In genomic region chrX:155048997-155049619, GRCh38 we compare ENCODE assay signal across 8 cellular contexts. TPM values are rescaled to one million over a fixed set of nuclear protein-coding genes. Genes with fewer than 3 reads are reported as not detected.
DNase-seq lines count a peak whose midpoint lies in the region; TF ChIP-seq lines count a peak whose summit lies in the region.

No MANE protein-coding gene starts in this region.

- no peaks in the 10 kb centered on the region for H3K9me3 Mint-ChIP-seq in activated T-cell treated with anti-CD3 and anti-CD28 coated beads, Interleukin-2, amount 50 U/mL, for 24 hours
- H3K9me3 Mint-ChIP-seq in progenitor cell of endocrine pancreas (ENCODE audit: low read depth) = peaks cover 19% of the 10 kb centered on the region

- no peaks in the 10 kb centered on the region for H3K9me3 ChIP-seq in cardiac muscle cell (ENCODE audit: low read depth)

- H3K27me3 Mint-ChIP-seq in activated T-cell treated with anti-CD3 and anti-CD28 coated beads, Interleukin-2, amount 50 U/mL, for 24 hours = peaks cover 18% of the 10 kb centered on the region
- H3K27me3 Mint-ChIP-seq in progenitor cell of endocrine pancreas = no peaks in the 10 kb centered on the region

- peak; percentile 67 to 74 for DNase-seq in cardiac muscle cell (ENCODE audit: low read depth in 1 of 2, low spot score in 1 of 2)
- DNase-seq in cardiac septum (ENCODE audit: low spot score) = no peak
- DNase-seq in NCI-H446 (lab: John Stamatoyannopoulos, UW) = peak; percentile 2 to 52
- peak; percentile 46 for DNase-seq in activated T-cell treated with anti-CD3 and anti-CD28 coated beads, Interleukin-2, amount 50 U/mL, for 24 hours
- DNase-seq in germinal center (ENCODE audit: low spot score) = peak; percentile 9
- peak; percentile 34 for DNase-seq in progenitor cell of endocrine pancreas (ENCODE audit: low spot score, unreplicated experiment)
- no peak for DNase-seq in NCI-H2029 (lab: John Stamatoyannopoulos, UW)
- DNase-seq in HPDE6-E6E7 (ENCODE audit: extremely low spot score) = no peak

- no peak overlapping the region for H3K27ac ChIP-seq in cardiac muscle cell

- H3K4me3 Mint-ChIP-seq in activated T-cell treated with anti-CD3 and anti-CD28 coated beads, Interleukin-2, amount 50 U/mL, for 24 hours = no peak overlapping the region
- no peak overlapping the region for H3K4me3 Mint-ChIP-seq in progenitor cell of endocrine pancreas (ENCODE audit: low read depth)

- no peak overlapping the region for H3K4me3 ChIP-seq in cardiac muscle cell

- peak overlapping the region; percentile 63 for H3K27ac Mint-ChIP-seq in activated T-cell treated with anti-CD3 and anti-CD28 coated beads, Interleukin-2, amount 50 U/mL, for 24 hours
- H3K27ac Mint-ChIP-seq in progenitor cell of endocrine pancreas = no peak overlapping the region

- intact Hi-C loops in cardiac septum (cut with DNase I) = no loop called here

- peaks cover 26% of the 10 kb centered on the region for H3K4me1 Mint-ChIP-seq in activated T-cell treated with anti-CD3 and anti-CD28 coated beads, Interleukin-2, amount 50 U/mL, for 24 hours (ENCODE audit: low read depth)
- no peaks in the 10 kb centered on the region for H3K4me1 Mint-ChIP-seq in progenitor cell of endocrine pancreas (ENCODE audit: low read depth)

- peak; percentile 66 for TF ChIP-seq CTCF in cardiac muscle cell (IDR thresholded peaks at IDR 0.05; ENCODE audit: low read depth, low read length)
- TF ChIP-seq CTCF in progenitor cell of endocrine pancreas (IDR thresholded peaks at IDR 0.05; ENCODE audit: unreplicated experiment) = peak; percentile 54

- no peaks in the 10 kb centered on the region for H3K4me1 ChIP-seq in cardiac muscle cell (ENCODE audit: low read depth)

- H3K36me3 ChIP-seq in cardiac muscle cell = no peaks in the 10 kb centered on the region

- H3K36me3 Mint-ChIP-seq in activated T-cell treated with anti-CD3 and anti-CD28 coated beads, Interleukin-2, amount 50 U/mL, for 24 hours (ENCODE audit: low read depth) = peaks cover 44% of the 10 kb centered on the region
- peaks cover 13% of the 10 kb centered on the region for H3K36me3 Mint-ChIP-seq in progenitor cell of endocrine pancreas (ENCODE audit: insufficient read depth)

- no peaks in the 10 kb centered on the region for H3K27me3 ChIP-seq in cardiac muscle cell

RNA-seq across cellular contexts. Expression of gene CMC4, which starts 21.8 kb away (rescaled TPM):
- 23.3 and 48.7 TPM in 2 replicates for total RNA-seq in cardiac muscle cell
- 25.6 and 32.0 TPM in 2 replicates for polyA plus RNA-seq in cardiac muscle cell
- 19.4 TPM for total RNA-seq in cardiac septum
- total RNA-seq in progenitor cell of endocrine pancreas = 3.4 and 4.3 TPM in 2 replicates

RNA-seq across cellular contexts. Expression of gene MTCP1, which starts 21.8 kb away (rescaled TPM):
- 1.7 and 2.3 TPM in 2 replicates for total RNA-seq in cardiac muscle cell
- 32.4 and 42.2 TPM in 2 replicates for polyA plus RNA-seq in cardiac muscle cell
- 41.4 TPM for total RNA-seq in cardiac septum
- total RNA-seq in progenitor cell of endocrine pancreas = 13.0 and 15.4 TPM in 2 replicates

RNA-seq across cellular contexts. Expression of gene BRCC3, which starts 22.2 kb away (rescaled TPM):
- 6.0 and 7.6 TPM in 2 replicates for total RNA-seq in cardiac muscle cell
- 24.7 and 28.0 TPM in 2 replicates for polyA plus RNA-seq in cardiac muscle cell
- 15.6 TPM for total RNA-seq in cardiac septum
- 31.4 and 35.6 TPM in 2 replicates for total RNA-seq in progenitor cell of endocrine pancreas

RNA-seq across cellular contexts. Expression of gene FUNDC2, which starts 22.5 kb away (rescaled TPM):
- total RNA-seq in cardiac muscle cell = 51.0 and 62.6 TPM in 2 replicates
- polyA plus RNA-seq in cardiac muscle cell = 119 and 126 TPM in 2 replicates
- 207 TPM for total RNA-seq in cardiac septum
- 87.8 and 92.8 TPM in 2 replicates for total RNA-seq in progenitor cell of endocrine pancreas

RNA-seq across cellular contexts. Expression of gene F8, which starts 26.6 kb away (rescaled TPM):
- total RNA-seq in cardiac muscle cell = 7.5 and 10.0 TPM in 2 replicates
- polyA plus RNA-seq in cardiac muscle cell = 3.2 and 4.5 TPM in 2 replicates
- total RNA-seq in cardiac septum = 43.4 TPM
- 2.7 and 3.4 TPM in 2 replicates for total RNA-seq in progenitor cell of endocrine pancreas

Comparison
In these comparisons a context has a peak if more than half of its experiments do, and no peak if none do; other contexts are left out.
1. DNase-seq: peak in cardiac muscle cell (2 of 2), NCI-H446 (2 of 2), activated T-cell treated with anti-CD3 and anti-CD28 coated beads, Interleukin-2, amount 50 U/mL, for 24 hours (single experiment), germinal center (single experiment) and progenitor cell of endocrine pancreas (single experiment); none in cardiac septum (single experiment), NCI-H2029 (single experiment) and HPDE6-E6E7 (single experiment).